In the genomic region with DNA sequence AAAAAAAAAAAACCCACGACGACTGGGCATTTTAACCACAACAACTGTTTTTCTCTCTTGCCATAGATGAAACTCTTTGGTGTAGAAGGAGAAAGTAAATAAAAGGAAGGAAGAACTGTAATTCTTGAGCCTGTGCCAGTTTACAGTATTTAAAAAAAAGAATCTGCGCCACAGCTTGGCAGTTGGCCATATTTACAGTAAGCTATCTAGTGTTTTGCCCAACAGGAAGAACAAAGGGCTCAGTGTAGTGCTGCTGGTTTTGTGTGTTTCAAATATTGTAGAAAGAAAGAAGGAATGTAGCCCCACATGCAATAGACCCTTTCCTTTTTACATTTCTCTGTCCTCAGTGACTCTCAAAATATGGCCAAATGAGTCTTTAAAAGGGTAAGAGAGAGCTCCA, we compare ENCODE assay signal across 8 cellular contexts.
DNase-seq lines count a peak whose midpoint lies in the region; ATAC-seq lines count a peak whose summit lies in the region.

No MANE protein-coding gene starts in this region.

- 9% methylated on average over 3 of the region's 3 CpGs for WGBS in right cardiac atrium

- H3K27ac ChIP-seq in right cardiac atrium (ENCODE audit: low read length), result no peak overlapping the region

- no peaks in the 10 kb centered on the region for H3K27me3 Mint-ChIP-seq in activated naive CD8-positive, alpha-beta T cell

- no peaks in the 10 kb centered on the region for H3K9me3 ChIP-seq in right cardiac atrium (ENCODE audit: control insufficient read depth, low read length)

- H3K27me3 ChIP-seq in right cardiac atrium (ENCODE audit: control insufficient read depth, insufficient read depth), result no peaks in the 10 kb centered on the region

- H3K9me3 Mint-ChIP-seq in activated naive CD8-positive, alpha-beta T cell (ENCODE audit: low read depth), result peaks cover 7% of the 10 kb centered on the region

- DNase-seq in COLO668 (lab: John Stamatoyannopoulos, UW; ENCODE audit: unreplicated experiment) (peak; percentile 37), Kasumi-1 (lab: John Stamatoyannopoulos, UW) (peak; percentile 84 to 85), right cardiac atrium (peak in 1 of 3 donors; percentile 37), stromal cell of bone marrow (ENCODE audit: low read depth) (peak; percentile 36), superior temporal gyrus (ENCODE audit: extremely low spot score) (no peak), DMS114 treated with DMSO at 0.1 percent for 48 hours (lab: John Stamatoyannopoulos, UW; ENCODE audit: unreplicated experiment) (no peak)
- no peak for DNase-seq in stimulated activated CD4-positive, alpha-beta T cell treated with anti-CD3 and anti-CD28 coated beads, Interleukin-4, amount 100 ng/mL, for 1 hour

- H3K4me3 Mint-ChIP-seq in activated naive CD8-positive, alpha-beta T cell, result peak overlapping the region; percentile 67

- ATAC-seq in right cardiac atrium, result peak; percentile 64 to 77

- H3K36me3 Mint-ChIP-seq in activated naive CD8-positive, alpha-beta T cell, result no peaks in the 10 kb centered on the region

- H3K4me1 Mint-ChIP-seq in activated naive CD8-positive, alpha-beta T cell (ENCODE audit: low read depth), result peaks cover 49% of the 10 kb centered on the region

- H3K4me1 ChIP-seq in right cardiac atrium (ENCODE audit: control insufficient read depth, insufficient read depth, low read length), result peaks cover 3% of the 10 kb centered on the region

- H3K27ac Mint-ChIP-seq in activated naive CD8-positive, alpha-beta T cell, result peak overlapping the region; percentile 72

- intact Hi-C loops in right cardiac atrium (cut with DNase I), result no loop called here

- H3K4me3 ChIP-seq in right cardiac atrium (ENCODE audit: low read length), result peak overlapping the region; percentile 75

Comparison
In these comparisons a context has a peak if more than half of its experiments do, and no peak if none do; other contexts are left out.
1. DNase-seq: peak in COLO668 (single experiment), Kasumi-1 (2 of 2) and stromal cell of bone marrow (single experiment); none in superior temporal gyrus (single experiment), stimulated activated CD4-positive, alpha-beta T cell treated with anti-CD3 and anti-CD28 coated beads, Interleukin-4, amount 100 ng/mL, for 1 hour (single experiment) and DMS114 treated with DMSO at 0.1 percent for 48 hours (single experiment).